8 cellular contexts compared by ENCODE assay signal in the genomic region with DNA sequence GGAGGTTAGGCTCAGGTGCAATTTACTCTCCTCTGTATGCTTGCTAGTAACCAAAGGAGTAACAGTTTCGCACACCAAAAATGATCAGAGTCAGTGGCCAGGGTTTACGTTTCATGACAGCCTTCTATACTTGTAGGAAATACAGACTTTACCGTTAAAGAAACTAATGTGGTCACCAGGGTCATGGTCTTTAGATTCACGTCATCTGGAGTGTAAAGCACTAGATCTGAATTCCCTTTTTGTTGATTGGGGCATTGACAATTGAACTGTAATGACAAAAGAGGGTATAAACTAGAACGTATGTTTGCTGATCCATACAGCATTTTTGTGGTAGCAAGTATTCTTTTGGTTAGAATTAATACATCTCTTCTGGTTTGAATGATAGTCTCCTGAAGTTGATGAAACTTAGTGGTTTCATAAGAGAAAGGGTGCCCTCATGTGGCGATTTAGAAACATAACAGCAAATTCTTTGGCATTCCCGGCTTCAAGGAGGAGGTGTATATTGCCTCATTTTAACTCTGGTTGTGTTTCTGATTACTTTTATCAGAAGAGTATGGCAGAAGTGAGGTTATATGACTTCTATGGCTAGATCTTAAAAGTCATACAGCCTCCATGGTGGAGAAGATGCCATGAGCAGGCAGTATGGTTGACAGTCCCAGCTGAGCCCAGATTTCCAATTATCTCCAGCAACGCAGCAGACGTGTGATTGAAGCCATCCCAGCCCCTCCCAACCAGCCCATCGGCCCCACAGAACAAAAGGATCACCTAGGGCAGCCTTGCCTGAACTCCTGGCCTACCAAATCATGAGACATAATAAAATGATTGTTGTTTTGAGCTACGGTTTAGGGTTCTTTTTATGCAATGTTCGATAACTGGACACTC. TPM values are rescaled to one million over a fixed set of nuclear protein-coding genes. Genes with fewer than 3 reads are reported as not detected.
DNase-seq lines count a peak whose midpoint lies in the region; ATAC-seq and TF ChIP-seq lines count a peak whose summit lies in the region.

No MANE protein-coding gene starts in this region.

- H3K9me3 ChIP-seq in CD4-positive, alpha-beta memory T cell (ENCODE audit: control insufficient read depth in 1 of 2, low read length in 2 of 2): no peaks in the 10 kb centered on the region
- H3K9me3 ChIP-seq in left lung: no peaks in the 10 kb centered on the region

- CTCF ChIA-PET in CD4-positive, alpha-beta memory T cell (lab: Charles Lee; ENCODE audit: partially characterized antibody): interaction anchor here (0.5 to 1.8 kb wide), 41 partner anchors 18 to 226 kb away, joined by 3 to 77 read pairs (median 4); no protein-coding TSS in a partner anchor

- peaks cover 4% of the 10 kb centered on the region for H3K27me3 ChIP-seq in CD4-positive, alpha-beta memory T cell (ENCODE audit: insufficient read depth, low read length)
- H3K27me3 ChIP-seq in left lung: no peaks in the 10 kb centered on the region

- no peaks in the 10 kb centered on the region for H3K9me3 Mint-ChIP-seq in CD4-positive, alpha-beta memory T cell

- peaks cover 0 to 7% (median 5%) of the 10 kb centered on the region in 4 donors for H3K4me1 Mint-ChIP-seq in CD4-positive, alpha-beta memory T cell

- no peak overlapping the region for H3K27ac Mint-ChIP-seq in CD4-positive, alpha-beta memory T cell

- H3K36me3 ChIP-seq in CD4-positive, alpha-beta memory T cell (ENCODE audit: insufficient read depth, low read length): no peaks in the 10 kb centered on the region
- no peaks in the 10 kb centered on the region for H3K36me3 ChIP-seq in left lung

- H3K27ac ChIP-seq in CD4-positive, alpha-beta memory T cell (ENCODE audit: low read depth, low read length): no peak overlapping the region
- H3K27ac ChIP-seq in left lung: no peak overlapping the region

- H3K4me3 Mint-ChIP-seq in CD4-positive, alpha-beta memory T cell: peak overlapping the region in 1 of 8 donors; percentile 6

- H3K4me3 ChIP-seq in CD4-positive, alpha-beta memory T cell (ENCODE audit: low read length in 2 of 2): no peak overlapping the region
- no peak overlapping the region for H3K4me3 ChIP-seq in left lung

- peaks cover 5 to 7% of the 10 kb centered on the region in 2 donors for H3K27me3 Mint-ChIP-seq in CD4-positive, alpha-beta memory T cell

- POLR2A ChIA-PET in CD4-positive, alpha-beta memory T cell (lab: Charles Lee; ENCODE audit: partially characterized antibody): interaction anchor here (0.6 to 1.6 kb wide), 6 partner anchors 44 to 154 kb away, joined by 3 to 6 read pairs (median 4); no protein-coding TSS in a partner anchor

- peak; percentile 59 to 75 (median 73) for DNase-seq in CD4-positive, alpha-beta memory T cell
- DNase-seq in NCI-H146 treated with DMSO at 0.1 percent for 48 hours (lab: John Stamatoyannopoulos, UW; ENCODE audit: unreplicated experiment): peak; percentile 61
- peak; percentile 22 for DNase-seq in T follicular helper cell (ENCODE audit: low read depth)
- DNase-seq in dedifferentiated amniotic fluid mesenchymal stem cell (ENCODE audit: extremely low spot score): peak; percentile 94
- DNase-seq in left lung: no peak
- peak; percentile 71 for DNase-seq in stromal cell of bone marrow (ENCODE audit: low read depth)

- no peaks in the 10 kb centered on the region for H3K36me3 Mint-ChIP-seq in CD4-positive, alpha-beta memory T cell

- peak; percentile 54 to 80 for TF ChIP-seq CTCF in left lung (IDR thresholded peaks at IDR 0.05)

- intact Hi-C loops in CD4-positive, alpha-beta memory T cell (cut with micrococcal nuclease): loop anchor here (1.0 kb wide), 8 partner anchors 42 to 207 kb away; no protein-coding TSS in a partner anchor
- intact Hi-C loops in left lung (cut with DNase I): loop anchor here in 1 of 2 donors (5.0 kb wide), 2 partner anchors 103 to 153 kb away; no protein-coding TSS in a partner anchor

- peaks cover 4% of the 10 kb centered on the region for H3K4me1 ChIP-seq in CD4-positive, alpha-beta memory T cell (ENCODE audit: insufficient read depth, low read length)
- no peaks in the 10 kb centered on the region for H3K4me1 ChIP-seq in left lung

- ATAC-seq in GM18858 (IDR thresholded peaks at IDR 0.05; ENCODE audit: unreplicated experiment) (peak; percentile 88), HG02981 (IDR thresholded peaks at IDR 0.05; ENCODE audit: unreplicated experiment) (peak; percentile 93), left lung (peak; percentile 94)

RNA-seq across cellular contexts. Expression of a gene that starts 35.1 kb away (rescaled TPM):
- not detected for total RNA-seq in CD4-positive, alpha-beta memory T cell
- not detected for polyA plus RNA-seq in CD4-positive, alpha-beta memory T cell
- 100 to 1,000 TPM in 1 of 2 donors, 10 to 100 TPM in 1; 13.8 to 136 TPM for total RNA-seq in left lung

RNA-seq across cellular contexts. Expression of a gene that starts 42.8 kb away (rescaled TPM):
- total RNA-seq in CD4-positive, alpha-beta memory T cell: 100 to 1,000 TPM; 383 to 397 TPM
- 100 to 1,000 TPM; 752 to 839 TPM for polyA plus RNA-seq in CD4-positive, alpha-beta memory T cell
- 100 to 1,000 TPM; 127 to 155 TPM for total RNA-seq in left lung

Comparison
In these comparisons a context has a peak if more than half of its experiments do, and no peak if none do; other contexts are left out.
1. DNase-seq: peak in CD4-positive, alpha-beta memory T cell (5 of 5), NCI-H146 treated with DMSO at 0.1 percent for 48 hours (single experiment), T follicular helper cell (single experiment), dedifferentiated amniotic fluid mesenchymal stem cell (single experiment) and stromal cell of bone marrow (single experiment); none in left lung (0 of 2).
2. RNA of a gene that starts 35.1 kb away (total RNA-seq): 13.8 to 136 TPM in left lung; not detected in CD4-positive, alpha-beta memory T cell; every median in the first group is over 10 times any median in the second.
3. Peak in every context shown above with its lines, with median percentiles within 50 percentile points of each other: ATAC-seq.